Comparison of ENCODE assay signal across 1 cellular context in the genomic region with DNA sequence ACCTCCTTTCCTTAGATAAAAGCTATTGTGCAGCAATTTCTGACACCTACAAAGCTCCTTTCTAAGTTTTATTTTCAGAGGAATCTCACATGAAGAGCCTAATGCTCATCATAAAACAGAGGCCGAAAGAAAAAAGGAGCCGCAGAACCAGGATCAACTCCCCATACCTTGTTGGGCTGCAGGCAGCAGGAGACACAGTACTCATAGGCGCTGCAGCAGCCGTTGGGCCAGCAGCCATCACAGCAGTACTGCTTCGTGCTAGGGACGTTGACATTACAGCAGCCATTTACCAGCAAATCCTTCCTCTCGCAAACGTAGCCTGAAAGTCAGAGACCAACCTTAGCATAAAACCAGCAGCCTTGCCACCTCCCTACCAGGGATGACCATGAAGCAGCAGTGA.
TF ChIP-seq lines count a peak whose summit lies in the region.

No MANE protein-coding gene starts in this region.

TF ChIP-seq in H1, 55 proteins besides CTCF, POLR2A, EP300 and RAD21:
- TF ChIP-seq BACH1 (IDR thresholded peaks at IDR 0.05; ENCODE audit: low read length) (no peak), RBBP5 (IDR thresholded peaks at IDR 0.05; ENCODE audit: borderline replicate concordance, low read depth, low read length) (no peak), EGR1 (IDR thresholded peaks at IDR 0.05; ENCODE audit: borderline replicate concordance, low read depth, low read length) (no peak), SP4 (IDR thresholded peaks at IDR 0.05; ENCODE audit: low read length) (no peak), FOSL1 (IDR thresholded peaks at IDR 0.05; ENCODE audit: insufficient read depth, low read depth, low read length) (no peak), JUN (IDR thresholded peaks at IDR 0.05; ENCODE audit: low read depth, low read length) (no peak), PHF8 (conservative IDR thresholded peaks at IDR 0.05; ENCODE audit: low read depth, low read length) (no peak), SP2 (IDR thresholded peaks at IDR 0.05; ENCODE audit: low read length) (no peak), RXRA (IDR thresholded peaks at IDR 0.05; ENCODE audit: insufficient read depth, low read depth, low read length) (no peak), CEBPB (IDR thresholded peaks at IDR 0.05; ENCODE audit: low read depth, low read length) (no peak), GTF2F1 (IDR thresholded peaks at IDR 0.05; ENCODE audit: borderline replicate concordance, low read depth, low read length) (no peak), SP1 (IDR thresholded peaks at IDR 0.05; ENCODE audit: low read depth, low read length) (no peak), HDAC6 (IDR thresholded peaks at IDR 0.05; ENCODE audit: low read depth, low read length) (no peak), BCL11A (IDR thresholded peaks at IDR 0.05; ENCODE audit: low read depth in 2 of 2, low read length in 2 of 2) (no peak)
- TF ChIP-seq, protein P1, sequence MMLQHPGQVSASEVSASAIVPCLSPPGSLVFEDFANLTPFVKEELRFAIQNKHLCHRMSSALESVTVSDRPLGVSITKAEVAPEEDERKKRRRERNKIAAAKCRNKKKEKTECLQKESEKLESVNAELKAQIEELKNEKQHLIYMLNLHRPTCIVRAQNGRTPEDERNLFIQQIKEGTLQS (IDR thresholded peaks at IDR 0.05; ENCODE audit: insufficient read depth, low read depth, low read length), result no peak
- TF ChIP-seq, protein P2, sequence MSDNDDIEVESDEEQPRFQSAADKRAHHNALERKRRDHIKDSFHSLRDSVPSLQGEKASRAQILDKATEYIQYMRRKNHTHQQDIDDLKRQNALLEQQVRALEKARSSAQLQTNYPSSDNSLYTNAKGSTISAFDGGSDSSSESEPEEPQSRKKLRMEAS (IDR thresholded peaks at IDR 0.05), result no peak
